Comparison of ENCODE assay signal across 8 cellular contexts in the genomic region with DNA sequence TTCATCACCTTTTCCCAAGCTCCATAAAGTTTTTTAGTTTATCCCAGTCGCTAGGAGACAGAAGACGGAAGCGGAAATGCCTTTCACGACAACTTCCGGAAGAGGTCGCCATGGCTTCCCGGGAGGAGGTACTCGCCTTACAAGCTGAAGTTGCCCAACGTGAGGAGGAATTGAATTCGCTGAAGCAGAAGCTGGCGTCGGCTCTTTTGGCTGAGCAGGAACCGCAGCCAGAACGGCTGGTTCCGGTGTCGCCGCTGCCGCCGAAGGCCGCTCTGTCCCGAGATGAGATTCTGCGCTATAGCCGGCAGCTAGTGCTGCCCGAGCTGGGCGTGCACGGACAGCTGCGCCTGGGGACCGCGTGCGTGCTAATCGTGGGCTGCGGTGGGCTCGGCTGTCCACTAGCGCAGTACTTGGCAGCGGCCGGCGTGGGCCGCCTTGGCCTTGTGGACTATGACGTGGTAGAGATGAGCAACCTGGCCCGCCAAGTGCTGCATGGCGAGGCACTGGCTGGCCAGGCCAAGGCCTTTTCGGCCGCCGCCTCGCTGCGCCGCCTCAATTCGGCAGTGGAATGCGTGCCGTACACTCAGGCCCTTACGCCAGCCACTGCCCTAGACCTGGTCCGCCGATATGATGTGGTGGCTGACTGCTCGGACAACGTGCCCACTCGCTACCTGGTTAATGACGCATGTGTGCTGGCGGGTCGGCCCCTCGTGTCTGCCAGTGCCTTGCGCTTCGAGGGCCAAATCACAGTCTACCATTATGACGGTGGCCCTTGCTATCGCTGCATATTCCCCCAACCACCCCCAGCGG. TPM values are rescaled to one million over a fixed set of nuclear protein-coding genes. Genes with fewer than 3 reads are reported as not detected.
DNase-seq lines count a peak whose midpoint lies in the region; ATAC-seq, FAIRE-seq and TF ChIP-seq lines count a peak whose summit lies in the region.

MOCS3 (plus strand) TSS at position 86 of the 810 bp plus-strand sequence; CDS start at position 111, 25 bp downstream.

- peak within 1 kb of the TSS; percentile 99 for H3K9ac ChIP-seq in HUES48 (ENCODE audit: low read depth, low read length)

- peaks cover 38% of the 10 kb centered on the region for H3K4me1 Mint-ChIP-seq in activated naive CD8-positive, alpha-beta T cell treated with anti-CD3 and anti-CD28 coated beads, Interleukin-2, amount 10 ng/mL, durations not matched to agents 7 days and 5 days
- peaks cover 20% of the 10 kb centered on the region for H3K4me1 Mint-ChIP-seq in type B pancreatic cell (ENCODE audit: unreplicated experiment)

- H3K27ac ChIP-seq in HUES48 (ENCODE audit: low read depth, low read length) (peak within 1 kb of the TSS; percentile 94), pancreas (peak within 1 kb of the TSS; percentile 83 to 93 (median 88))

- peak within 1 kb of the TSS; percentile 94 for H3K4me3 Mint-ChIP-seq in activated naive CD8-positive, alpha-beta T cell treated with anti-CD3 and anti-CD28 coated beads, Interleukin-2, amount 10 ng/mL, durations not matched to agents 7 days and 5 days
- peak within 1 kb of the TSS; percentile 96 for H3K4me3 Mint-ChIP-seq in type B pancreatic cell

- H3K4me3 ChIP-seq in HUES48 (ENCODE audit: low read depth, low read length) (peak within 1 kb of the TSS; percentile 96), pancreas (peak within 1 kb of the TSS; percentile 89 to 99 (median 94))

- FAIRE-seq in pancreas (lab: Jason Lieb, UNC) = no peak

- ATAC-seq in GM21381 (IDR thresholded peaks at IDR 0.05; ENCODE audit: unreplicated experiment) (peak; percentile 81), Right ventricle myocardium superior (ENCODE audit: poor library complexity) (peak; percentile 92), pancreas (peak; percentile 85 to 93 (median 90))
- peak; percentile 67 for ATAC-seq in activated naive CD8-positive, alpha-beta T cell treated with anti-CD3 and anti-CD28 coated beads, Interleukin-2, amount 10 ng/mL, durations not matched to agents 7 days and 5 days (ENCODE audit: low read depth)

- H3K27me3 Mint-ChIP-seq in activated naive CD8-positive, alpha-beta T cell treated with anti-CD3 and anti-CD28 coated beads, Interleukin-2, amount 10 ng/mL, durations not matched to agents 7 days and 5 days = no peaks in the 10 kb centered on the region
- H3K27me3 Mint-ChIP-seq in type B pancreatic cell = no peaks in the 10 kb centered on the region

- 1% methylated on average over 65 of the region's 65 CpGs for WGBS in pancreas, 2 donors

- H3K27me3 ChIP-seq in HUES48 (ENCODE audit: control insufficient read depth, insufficient read depth, low read length) = no peaks in the 10 kb centered on the region
- H3K27me3 ChIP-seq in pancreas = no peaks in the 10 kb centered on the region

- no peaks in the 10 kb centered on the region for H3K9me3 ChIP-seq in HUES48 (ENCODE audit: control insufficient read depth, insufficient read depth, low read length)
- no peaks in the 10 kb centered on the region for H3K9me3 ChIP-seq in pancreas

- H3K4me1 ChIP-seq in HUES48 (ENCODE audit: control insufficient read depth, insufficient read depth, low read length) = peaks cover 9% of the 10 kb centered on the region
- H3K4me1 ChIP-seq in pancreas = peaks cover 7 to 31% (median 22%) of the 10 kb centered on the region in 3 donors

- peak; percentile 95 for DNase-seq in DMS53 treated with DMSO at 0.1 percent for 48 hours (lab: John Stamatoyannopoulos, UW; ENCODE audit: unreplicated experiment)
- peak; percentile 89 for DNase-seq in SKM-1 (lab: John Stamatoyannopoulos, UW; ENCODE audit: unreplicated experiment)
- DNase-seq in activated naive CD8-positive, alpha-beta T cell treated with anti-CD3 and anti-CD28 coated beads, Interleukin-2, amount 10 ng/mL, durations not matched to agents 7 days and 5 days = peak; percentile 74
- DNase-seq in Right ventricle myocardium superior = peak; percentile 83
- DNase-seq in pancreas = peak; percentile 72 to 86 (median 82)
- peak; percentile 82 for DNase-seq in type B pancreatic cell (ENCODE audit: extremely low spot score, unreplicated experiment)

- no peak for TF ChIP-seq CTCF in pancreas (IDR thresholded peaks at IDR 0.05)
- no peak for TF ChIP-seq CTCF in type B pancreatic cell (conservative IDR thresholded peaks at IDR 0.05)

- H3K27ac Mint-ChIP-seq in activated naive CD8-positive, alpha-beta T cell treated with anti-CD3 and anti-CD28 coated beads, Interleukin-2, amount 10 ng/mL, durations not matched to agents 7 days and 5 days = peak within 1 kb of the TSS; percentile 93
- peak within 1 kb of the TSS; percentile 99 for H3K27ac Mint-ChIP-seq in type B pancreatic cell

- POLR2A ChIA-PET in activated naive CD8-positive, alpha-beta T cell treated with anti-CD3 and anti-CD28 coated beads, Interleukin-2, amount 10 ng/mL, durations not matched to agents 7 days and 5 days (lab: Charles Lee) = interaction anchor here (0.6 to 3.9 kb wide), 20 partner anchors 8 to 772 kb away, joined by 3 to 106 read pairs (median 4); partner anchors contain the start of genes ADNP, BCAS4 and PARD6B

- no peaks in the 10 kb centered on the region for H3K9me3 Mint-ChIP-seq in activated naive CD8-positive, alpha-beta T cell treated with anti-CD3 and anti-CD28 coated beads, Interleukin-2, amount 10 ng/mL, durations not matched to agents 7 days and 5 days
- H3K9me3 Mint-ChIP-seq in type B pancreatic cell = no peaks in the 10 kb centered on the region

- H3K36me3 ChIP-seq in HUES48 (ENCODE audit: control insufficient read depth, insufficient read depth, low read length) = peaks cover 21% of the 10 kb centered on the region
- peaks cover 0 to 10% (median 0%) of the 10 kb centered on the region in 3 donors for H3K36me3 ChIP-seq in pancreas

- intact Hi-C loops in Right ventricle myocardium superior (cut with DNase I) = no loop called here
- intact Hi-C loops in pancreas (cut with DNase I) = no loop called here

- H3K36me3 Mint-ChIP-seq in activated naive CD8-positive, alpha-beta T cell treated with anti-CD3 and anti-CD28 coated beads, Interleukin-2, amount 10 ng/mL, durations not matched to agents 7 days and 5 days = peaks cover 9% of the 10 kb centered on the region
- peaks cover 7% of the 10 kb centered on the region for H3K36me3 Mint-ChIP-seq in type B pancreatic cell

RNA-seq across cellular contexts. Expression of gene MOCS3, which starts in this region (rescaled TPM):
- 1 to 10 TPM; 5.3 to 5.8 TPM for total RNA-seq in activated naive CD8-positive, alpha-beta T cell treated with anti-CD3 and anti-CD28 coated beads, Interleukin-2, amount 10 ng/mL, durations not matched to agents 7 days and 5 days
- total RNA-seq in Right ventricle myocardium superior = 2.9 TPM
- total RNA-seq in pancreas = 1 to 10 TPM; 1.3 to 2.3 (median 1.8) TPM
- polyA plus RNA-seq in pancreas = 1 to 10 TPM in 1 of 2 donors, under 1 TPM in 1; 0.72 to 1.9 TPM
- total RNA-seq in type B pancreatic cell (ENCODE audit: low replicate concordance) = 7.4 and 8.2 TPM in 2 replicates

Comparison
In these comparisons a context has a peak if more than half of its experiments do, and no peak if none do; other contexts are left out.
1. Peak in every context shown above with its lines: DNase-seq, ATAC-seq, H3K4me3 ChIP-seq and H3K27ac ChIP-seq.